In genomic region chr1:66768935-66769334, GRCh38 we compare ENCODE assay signal across 22 cellular contexts. TPM values are rescaled to one million over a fixed set of nuclear protein-coding genes. Genes with fewer than 3 reads are reported as not detected.
A peak's percentile ranks its signal among the peaks of the same experiment; 100 is the strongest.
DNase-seq lines count a peak whose midpoint lies in the region; ATAC-seq lines count a peak whose summit lies in the region.
"Had no signal": no experiment of that assay in that cellular context is flagged by ENCODE, and none has a peak within 500 bp of the region (broad histone marks: within the 10 kb centered on the region; RNA-seq: fewer than 3 reads in every experiment).

No MANE protein-coding gene starts in this region.

- H3K4me3 ChIP-seq in CD8-positive, alpha-beta memory T cell (ENCODE audit: low read length) = no peak overlapping the region
- H3K4me3 ChIP-seq: GM12878, GM23248, sigmoid colon, tibial artery had no signal

- POLR2A ChIA-PET in activated CD4-positive, alpha-beta memory T cell treated with anti-CD3 and anti-CD28 coated beads, Interleukin-2, amount 10 ng/mL, durations not matched to agents 7 days and 5 days (lab: Charles Lee) = interaction anchor here (1.2 to 1.7 kb wide), 3 partner anchors 156 to 918 kb away, joined by 3 to 10 read pairs (median 9); partner anchors contain the start of genes DNAI4 and MIER1
- POLR2A ChIA-PET in activated CD4-positive, alpha-beta memory T cell treated with anti-CD3 and anti-CD28 coated beads for 36 hours (lab: Charles Lee) = no interaction called here
- POLR2A ChIA-PET in CD8-positive, alpha-beta memory T cell (lab: Charles Lee) = interaction anchor here (0.5 to 1.0 kb wide), 4 partner anchors 162 to 281 kb away, joined by 3 to 4 read pairs (median 4); no protein-coding TSS in a partner anchor

- H3K27me3 ChIP-seq in CD8-positive, alpha-beta memory T cell (ENCODE audit: insufficient read depth, low read length, poor library complexity, severe bottlenecking) = no peaks in the 10 kb centered on the region
- H3K27me3 ChIP-seq: MG63, sigmoid colon, tibial artery had no signal

- ATAC-seq in GM18861 (IDR thresholded peaks at IDR 0.05; ENCODE audit: unreplicated experiment) = no peak
- ATAC-seq in GM21529 (IDR thresholded peaks at IDR 0.05; ENCODE audit: unreplicated experiment) = no peak
- ATAC-seq: stimulated activated memory B cell treated with anti-CD40 and anti-IgM and Interleukin-4, amounts not matched to agents 10 μg/mL and 1 μg/mL and 100 μg/mL, for 72 hours had no signal

- H3K27ac ChIP-seq in CD8-positive, alpha-beta memory T cell (ENCODE audit: low read depth, low read length) = no peak overlapping the region
- H3K27ac ChIP-seq in substantia nigra (ENCODE audit: low read depth, low read length, poor library complexity, severe bottlenecking) = no peak overlapping the region
- H3K27ac ChIP-seq: GM23248, parathyroid adenoma, sigmoid colon, tibial artery had no signal

- H3K4me1 ChIP-seq in CD8-positive, alpha-beta memory T cell (ENCODE audit: insufficient read depth, low read length) = peaks cover 13% of the 10 kb centered on the region
- H3K4me1 ChIP-seq: parathyroid adenoma, sigmoid colon, tibial artery had no signal

- peak overlapping the region; percentile 64 for H3K4me3 Mint-ChIP-seq in activated CD4-positive, alpha-beta memory T cell treated with anti-CD3 and anti-CD28 coated beads, Interleukin-2, amount 10 ng/mL, durations not matched to agents 7 days and 5 days
- H3K4me3 Mint-ChIP-seq in activated CD4-positive, alpha-beta memory T cell treated with anti-CD3 and anti-CD28 coated beads for 36 hours = no peak overlapping the region
- peak overlapping the region in 5 of 7 donors; percentile 46 to 86 (median 78) for H3K4me3 Mint-ChIP-seq in CD8-positive, alpha-beta memory T cell
- peak overlapping the region; percentile 42 for H3K4me3 Mint-ChIP-seq in activated T-helper 2 cell treated with anti-CD3 and anti-CD28 coated beads, Interferon-gamma antibody, Interleukin-2, Interleukin-4, amounts not matched to agents 10 μg/mL and 5 μg/mL and 100 μg/mL, durations not matched to agents 14 hours and 24 hours and 36 hours (ENCODE audit: low read depth)
- H3K4me3 Mint-ChIP-seq: stimulated activated memory B cell treated with anti-CD40 and anti-IgM and Interleukin-4, amounts not matched to agents 10 μg/mL and 1 μg/mL and 100 μg/mL, for 72 hours had no signal

- no peaks in the 10 kb centered on the region for H3K9me3 ChIP-seq in CD8-positive, alpha-beta memory T cell (ENCODE audit: low read length)
- H3K9me3 ChIP-seq: MG63, sigmoid colon, tibial artery had no signal

- H3K27me3 Mint-ChIP-seq in activated CD4-positive, alpha-beta memory T cell treated with anti-CD3 and anti-CD28 coated beads, Interleukin-2, amount 10 ng/mL, durations not matched to agents 7 days and 5 days = no peaks in the 10 kb centered on the region
- H3K27me3 Mint-ChIP-seq in activated CD4-positive, alpha-beta memory T cell treated with anti-CD3 and anti-CD28 coated beads for 36 hours = no peaks in the 10 kb centered on the region
- no peaks in the 10 kb centered on the region for H3K27me3 Mint-ChIP-seq in CD8-positive, alpha-beta memory T cell
- no peaks in the 10 kb centered on the region for H3K27me3 Mint-ChIP-seq in activated T-helper 2 cell treated with anti-CD3 and anti-CD28 coated beads, Interferon-gamma antibody, Interleukin-2, Interleukin-4, amounts not matched to agents 10 μg/mL and 5 μg/mL and 100 μg/mL, durations not matched to agents 14 hours and 24 hours and 36 hours (ENCODE audit: low read depth)
- H3K27me3 Mint-ChIP-seq: stimulated activated memory B cell treated with anti-CD40 and anti-IgM and Interleukin-4, amounts not matched to agents 10 μg/mL and 1 μg/mL and 100 μg/mL, for 72 hours had no signal

- no peaks in the 10 kb centered on the region for H3K9me3 Mint-ChIP-seq in activated CD4-positive, alpha-beta memory T cell treated with anti-CD3 and anti-CD28 coated beads, Interleukin-2, amount 10 ng/mL, durations not matched to agents 7 days and 5 days
- H3K9me3 Mint-ChIP-seq in activated CD4-positive, alpha-beta memory T cell treated with anti-CD3 and anti-CD28 coated beads for 36 hours = no peaks in the 10 kb centered on the region
- H3K9me3 Mint-ChIP-seq in CD8-positive, alpha-beta memory T cell = no peaks in the 10 kb centered on the region
- H3K9me3 Mint-ChIP-seq in activated T-helper 2 cell treated with anti-CD3 and anti-CD28 coated beads, Interferon-gamma antibody, Interleukin-2, Interleukin-4, amounts not matched to agents 10 μg/mL and 5 μg/mL and 100 μg/mL, durations not matched to agents 14 hours and 24 hours and 36 hours = no peaks in the 10 kb centered on the region
- H3K9me3 Mint-ChIP-seq: CD8-positive, alpha-beta T cell; stimulated activated memory B cell treated with anti-CD40 and anti-IgM and Interleukin-4, amounts not matched to agents 10 μg/mL and 1 μg/mL and 100 μg/mL, for 72 hours had no signal

- no peaks in the 10 kb centered on the region for H3K36me3 ChIP-seq in CD8-positive, alpha-beta memory T cell (ENCODE audit: insufficient read depth, low read length)
- H3K36me3 ChIP-seq: MG63, sigmoid colon, tibial artery had no signal

- intact Hi-C loops in activated CD4-positive, alpha-beta memory T cell treated with anti-CD3 and anti-CD28 coated beads for 36 hours (cut with micrococcal nuclease) = loop anchor here (1.0 to 10.0 kb wide), 5 partner anchors 155 to 916 kb away; partner anchors contain the start of genes DNAI4, GADD45A, MIER1 and SLC35D1
- intact Hi-C loops in activated T-helper 2 cell treated with anti-CD3 and anti-CD28 coated beads, Interferon-gamma antibody, Interleukin-2, Interleukin-4, amounts not matched to agents 10 μg/mL and 5 μg/mL and 100 μg/mL, durations not matched to agents 14 hours and 24 hours and 36 hours (cut with micrococcal nuclease) = loop anchor here (10.0 kb wide), 1 partner anchor 56 kb away; no protein-coding TSS in a partner anchor

- DNase-seq in activated CD4-positive, alpha-beta memory T cell treated with anti-CD3 and anti-CD28 coated beads, Interleukin-2, amount 10 ng/mL, durations not matched to agents 7 days and 5 days = no peak
- no peak for DNase-seq in activated CD4-positive, alpha-beta memory T cell treated with anti-CD3 and anti-CD28 coated beads for 36 hours
- DNase-seq in CD8-positive, alpha-beta memory T cell = no peak
- DNase-seq in NCI-H1417 treated with DMSO at 0.1 percent for 48 hours (lab: John Stamatoyannopoulos, UW) (peak; percentile 5), substantia nigra (lab: John Stamatoyannopoulos, UW) (no peak)
- no peak for DNase-seq in activated T-helper 2 cell treated with anti-CD3 and anti-CD28 coated beads, Interferon-gamma antibody, Interleukin-2, Interleukin-4, amounts not matched to agents 10 μg/mL and 5 μg/mL and 100 μg/mL, durations not matched to agents 14 hours and 24 hours and 36 hours (ENCODE audit: low spot score)
- DNase-seq: activated CD4-positive, alpha-beta T cell treated with anti-CD3 and anti-CD28 coated beads for 48 hours; activated T-cell treated with anti-CD3 and anti-CD28 coated beads, Interleukin-2, amount 50 U/mL, for 48 hours; amniotic stem cell; CD8-positive, alpha-beta T cell; cortex of kidney; GM23248; MG63; sigmoid colon; tibial artery had no signal

- no peak overlapping the region for H3K27ac Mint-ChIP-seq in activated CD4-positive, alpha-beta memory T cell treated with anti-CD3 and anti-CD28 coated beads, Interleukin-2, amount 10 ng/mL, durations not matched to agents 7 days and 5 days
- H3K27ac Mint-ChIP-seq in activated CD4-positive, alpha-beta memory T cell treated with anti-CD3 and anti-CD28 coated beads for 36 hours = no peak overlapping the region
- peak overlapping the region in 5 of 8 donors; percentile 30 to 77 (median 47) for H3K27ac Mint-ChIP-seq in CD8-positive, alpha-beta memory T cell
- no peak overlapping the region for H3K27ac Mint-ChIP-seq in activated T-helper 2 cell treated with anti-CD3 and anti-CD28 coated beads, Interferon-gamma antibody, Interleukin-2, Interleukin-4, amounts not matched to agents 10 μg/mL and 5 μg/mL and 100 μg/mL, durations not matched to agents 14 hours and 24 hours and 36 hours
- H3K27ac Mint-ChIP-seq: stimulated activated memory B cell treated with anti-CD40 and anti-IgM and Interleukin-4, amounts not matched to agents 10 μg/mL and 1 μg/mL and 100 μg/mL, for 72 hours had no signal

- peaks cover 26% of the 10 kb centered on the region for H3K4me1 Mint-ChIP-seq in activated CD4-positive, alpha-beta memory T cell treated with anti-CD3 and anti-CD28 coated beads, Interleukin-2, amount 10 ng/mL, durations not matched to agents 7 days and 5 days
- peaks cover 33% of the 10 kb centered on the region for H3K4me1 Mint-ChIP-seq in activated CD4-positive, alpha-beta memory T cell treated with anti-CD3 and anti-CD28 coated beads for 36 hours (ENCODE audit: low read depth)
- H3K4me1 Mint-ChIP-seq in CD8-positive, alpha-beta memory T cell = peaks cover 18 to 29% (median 28%) of the 10 kb centered on the region in 3 donors
- peaks cover 28% of the 10 kb centered on the region for H3K4me1 Mint-ChIP-seq in activated T-helper 2 cell treated with anti-CD3 and anti-CD28 coated beads, Interferon-gamma antibody, Interleukin-2, Interleukin-4, amounts not matched to agents 10 μg/mL and 5 μg/mL and 100 μg/mL, durations not matched to agents 14 hours and 24 hours and 36 hours (ENCODE audit: low read depth)
- H3K4me1 Mint-ChIP-seq: stimulated activated memory B cell treated with anti-CD40 and anti-IgM and Interleukin-4, amounts not matched to agents 10 μg/mL and 1 μg/mL and 100 μg/mL, for 72 hours had no signal

- H3K36me3 Mint-ChIP-seq in activated CD4-positive, alpha-beta memory T cell treated with anti-CD3 and anti-CD28 coated beads, Interleukin-2, amount 10 ng/mL, durations not matched to agents 7 days and 5 days (ENCODE audit: low read depth) = no peaks in the 10 kb centered on the region
- no peaks in the 10 kb centered on the region for H3K36me3 Mint-ChIP-seq in activated CD4-positive, alpha-beta memory T cell treated with anti-CD3 and anti-CD28 coated beads for 36 hours
- no peaks in the 10 kb centered on the region for H3K36me3 Mint-ChIP-seq in CD8-positive, alpha-beta memory T cell
- no peaks in the 10 kb centered on the region for H3K36me3 Mint-ChIP-seq in activated T-helper 2 cell treated with anti-CD3 and anti-CD28 coated beads, Interferon-gamma antibody, Interleukin-2, Interleukin-4, amounts not matched to agents 10 μg/mL and 5 μg/mL and 100 μg/mL, durations not matched to agents 14 hours and 24 hours and 36 hours (ENCODE audit: low read depth)
- H3K36me3 Mint-ChIP-seq: CD8-positive, alpha-beta T cell; stimulated activated memory B cell treated with anti-CD40 and anti-IgM and Interleukin-4, amounts not matched to agents 10 μg/mL and 1 μg/mL and 100 μg/mL, for 72 hours had no signal

- CTCF ChIA-PET in activated CD4-positive, alpha-beta memory T cell treated with anti-CD3 and anti-CD28 coated beads, Interleukin-2, amount 10 ng/mL, durations not matched to agents 7 days and 5 days (lab: Charles Lee) = interaction anchor here (1.0 to 1.2 kb wide), 4 partner anchors 11 to 444 kb away, joined by 4 to 7 read pairs (median 5); no protein-coding TSS in a partner anchor
- CTCF ChIA-PET in activated CD4-positive, alpha-beta memory T cell treated with anti-CD3 and anti-CD28 coated beads for 36 hours (lab: Charles Lee) = interaction anchor here (0.6 to 4.3 kb wide), 5 partner anchors 11 to 776 kb away, joined by 3 to 40 read pairs (median 8); no protein-coding TSS in a partner anchor
- CTCF ChIA-PET in CD8-positive, alpha-beta memory T cell (lab: Charles Lee) = interaction anchor here (0.9 to 1.7 kb wide), 4 partner anchors 7 to 443 kb away, joined by 3 to 9 read pairs (median 6); no protein-coding TSS in a partner anchor

RNA-seq across cellular contexts. Expression of gene DYNLT5, which starts 16.7 kb away (rescaled TPM):
- not detected for total RNA-seq in activated CD4-positive, alpha-beta memory T cell treated with anti-CD3 and anti-CD28 coated beads, Interleukin-2, amount 10 ng/mL, durations not matched to agents 7 days and 5 days
- not detected for total RNA-seq in activated CD4-positive, alpha-beta memory T cell treated with anti-CD3 and anti-CD28 coated beads for 36 hours
- total RNA-seq in CD8-positive, alpha-beta memory T cell = not detected
- not detected for polyA plus RNA-seq in CD8-positive, alpha-beta memory T cell
- total RNA-seq in activated T-helper 2 cell treated with anti-CD3 and anti-CD28 coated beads, Interferon-gamma antibody, Interleukin-2, Interleukin-4, amounts not matched to agents 10 μg/mL and 5 μg/mL and 100 μg/mL, durations not matched to agents 14 hours and 24 hours and 36 hours = not detected in 2 replicates
- total RNA-seq: bronchial epithelial cell; CD8-positive, alpha-beta T cell; GM12878 had no signal
- polyA plus RNA-seq: GM12878 had no signal

RNA-seq across cellular contexts. Expression of gene INSL5, which starts 32.1 kb away (rescaled TPM):
- total RNA-seq in activated CD4-positive, alpha-beta memory T cell treated with anti-CD3 and anti-CD28 coated beads, Interleukin-2, amount 10 ng/mL, durations not matched to agents 7 days and 5 days = not detected
- not detected for total RNA-seq in activated CD4-positive, alpha-beta memory T cell treated with anti-CD3 and anti-CD28 coated beads for 36 hours
- total RNA-seq in CD8-positive, alpha-beta memory T cell = not detected
- polyA plus RNA-seq in CD8-positive, alpha-beta memory T cell = not detected
- total RNA-seq in activated T-helper 2 cell treated with anti-CD3 and anti-CD28 coated beads, Interferon-gamma antibody, Interleukin-2, Interleukin-4, amounts not matched to agents 10 μg/mL and 5 μg/mL and 100 μg/mL, durations not matched to agents 14 hours and 24 hours and 36 hours = not detected in 2 replicates
- total RNA-seq: bronchial epithelial cell; CD8-positive, alpha-beta T cell; GM12878; GM23248 had no signal
- polyA plus RNA-seq: AG04450, GM23248 had no signal

Comparison
In these comparisons a context has a peak if more than half of its experiments do, and no peak if none do; other contexts are left out.
1. H3K27ac Mint-ChIP-seq: peak in CD8-positive, alpha-beta memory T cell (5 of 8); none in activated CD4-positive, alpha-beta memory T cell treated with anti-CD3 and anti-CD28 coated beads, Interleukin-2, amount 10 ng/mL, durations not matched to agents 7 days and 5 days (single experiment), activated CD4-positive, alpha-beta memory T cell treated with anti-CD3 and anti-CD28 coated beads for 36 hours (single experiment) and activated T-helper 2 cell treated with anti-CD3 and anti-CD28 coated beads, Interferon-gamma antibody, Interleukin-2, Interleukin-4, amounts not matched to agents 10 μg/mL and 5 μg/mL and 100 μg/mL, durations not matched to agents 14 hours and 24 hours and 36 hours (single experiment).